ENCODE assay signal across 1 cellular context in genomic region chr14:33842299-33842698, GRCh38.
TF ChIP-seq lines count a peak whose summit lies in the region.

No MANE protein-coding gene starts in this region.

TF ChIP-seq in K562, 482 proteins besides CTCF, POLR2A, EP300 and RAD21 (continued from another document):
- TF ChIP-seq, protein P1, sequence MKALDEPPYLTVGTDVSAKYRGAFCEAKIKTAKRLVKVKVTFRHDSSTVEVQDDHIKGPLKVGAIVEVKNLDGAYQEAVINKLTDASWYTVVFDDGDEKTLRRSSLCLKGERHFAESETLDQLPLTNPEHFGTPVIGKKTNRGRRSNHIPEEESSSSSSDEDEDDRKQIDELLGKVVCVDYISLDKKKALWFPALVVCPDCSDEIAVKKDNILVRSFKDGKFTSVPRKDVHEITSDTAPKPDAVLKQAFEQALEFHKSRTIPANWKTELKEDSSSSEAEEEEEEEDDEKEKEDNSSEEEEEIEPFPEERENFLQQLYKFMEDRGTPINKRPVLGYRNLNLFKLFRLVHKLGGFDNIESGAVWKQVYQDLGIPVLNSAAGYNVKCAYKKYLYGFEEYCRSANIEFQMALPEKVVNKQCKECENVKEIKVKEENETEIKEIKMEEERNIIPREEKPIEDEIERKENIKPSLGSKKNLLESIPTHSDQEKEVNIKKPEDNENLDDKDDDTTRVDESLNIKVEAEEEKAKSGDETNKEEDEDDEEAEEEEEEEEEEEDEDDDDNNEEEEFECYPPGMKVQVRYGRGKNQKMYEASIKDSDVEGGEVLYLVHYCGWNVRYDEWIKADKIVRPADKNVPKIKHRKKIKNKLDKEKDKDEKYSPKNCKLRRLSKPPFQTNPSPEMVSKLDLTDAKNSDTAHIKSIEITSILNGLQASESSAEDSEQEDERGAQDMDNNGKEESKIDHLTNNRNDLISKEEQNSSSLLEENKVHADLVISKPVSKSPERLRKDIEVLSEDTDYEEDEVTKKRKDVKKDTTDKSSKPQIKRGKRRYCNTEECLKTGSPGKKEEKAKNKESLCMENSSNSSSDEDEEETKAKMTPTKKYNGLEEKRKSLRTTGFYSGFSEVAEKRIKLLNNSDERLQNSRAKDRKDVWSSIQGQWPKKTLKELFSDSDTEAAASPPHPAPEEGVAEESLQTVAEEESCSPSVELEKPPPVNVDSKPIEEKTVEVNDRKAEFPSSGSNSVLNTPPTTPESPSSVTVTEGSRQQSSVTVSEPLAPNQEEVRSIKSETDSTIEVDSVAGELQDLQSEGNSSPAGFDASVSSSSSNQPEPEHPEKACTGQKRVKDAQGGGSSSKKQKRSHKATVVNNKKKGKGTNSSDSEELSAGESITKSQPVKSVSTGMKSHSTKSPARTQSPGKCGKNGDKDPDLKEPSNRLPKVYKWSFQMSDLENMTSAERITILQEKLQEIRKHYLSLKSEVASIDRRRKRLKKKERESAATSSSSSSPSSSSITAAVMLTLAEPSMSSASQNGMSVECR (CRISPR knock-in tag; IDR thresholded peaks at IDR 0.05) = no peak
- TF ChIP-seq SRSF3 (IDR thresholded peaks at IDR 0.05; ENCODE audit: insufficient read depth, low read length) = no peak
